Comparison of ENCODE assay signal across 9 cellular contexts in the genomic region with DNA sequence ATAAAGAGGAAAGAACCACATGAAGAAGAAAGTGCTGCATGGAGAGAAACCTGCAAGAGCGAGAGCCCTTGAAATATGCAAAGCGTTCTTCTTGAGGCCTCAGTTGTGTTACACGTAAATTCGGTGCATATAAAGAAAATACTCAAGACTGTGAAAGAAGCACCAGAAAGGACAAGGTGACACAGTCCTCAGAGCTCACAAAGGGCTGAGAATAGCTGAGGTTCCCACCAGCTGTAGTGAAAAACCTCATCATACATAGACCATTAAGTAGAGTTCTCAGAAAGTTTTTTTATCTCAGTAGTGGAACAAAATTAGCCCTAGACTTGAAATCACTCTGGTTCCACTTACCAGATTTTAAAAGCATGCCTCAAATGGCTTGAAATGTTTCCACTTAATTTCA.
"Had no signal": no experiment of that assay in that cellular context is flagged by ENCODE, and none has a peak within 500 bp of the region (broad histone marks: within the 10 kb centered on the region; RNA-seq: fewer than 3 reads in every experiment).

No MANE protein-coding gene starts in this region.

- H3K27me3 Mint-ChIP-seq: IgD-negative memory B cell had no signal

- ATAC-seq: HepG2, K562 had no signal

- H3K27ac ChIP-seq: HL-60, KMS-11 had no signal

- DNase-seq: IMR-90, KBM-7, KG1 had no signal

- H3K4me3 ChIP-seq: K562 had no signal

- H3K4me3 Mint-ChIP-seq: IgD-negative memory B cell had no signal

- H3K27ac Mint-ChIP-seq: IgD-negative memory B cell had no signal

- FAIRE-seq: HepG2, HTR-8/SVneo, K562 had no signal

- H3K4me2 ChIP-seq: KMS-11 had no signal

- H3K9ac ChIP-seq: KMS-11 had no signal
